In the genomic region with DNA sequence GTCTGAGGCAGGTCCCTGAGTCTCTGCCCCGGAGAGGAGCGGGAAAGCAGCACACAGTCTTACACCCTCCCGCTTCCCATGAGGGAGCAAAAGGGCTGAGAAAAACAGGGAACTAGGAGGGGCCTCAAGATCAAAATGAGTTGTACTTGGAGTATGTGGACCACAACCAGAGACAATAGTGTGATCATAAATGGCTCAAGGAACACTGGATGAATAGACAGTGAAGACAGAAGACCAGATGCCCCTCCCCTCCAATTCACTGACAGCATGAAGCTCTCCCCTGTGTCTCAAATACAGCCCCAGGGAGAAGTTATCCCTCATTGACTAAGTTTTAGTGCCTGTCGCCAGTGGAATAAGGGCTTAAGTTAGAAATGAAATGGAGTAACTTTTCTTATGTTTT, we compare ENCODE assay signal across 30 cellular contexts.
"Had no signal": no experiment of that assay in that cellular context is flagged by ENCODE, and none has a peak within 500 bp of the region (broad histone marks: within the 10 kb centered on the region; RNA-seq: fewer than 3 reads in every experiment).

No MANE protein-coding gene starts in this region.

- ATAC-seq: activated CD4-positive, alpha-beta T cell treated with anti-CD3 and anti-CD28 coated beads for 36 hours; activated CD4-positive, CD25-positive, alpha-beta regulatory T cell treated with anti-CD3 and anti-CD28 coated beads, Interleukin-2, amount 50 U/mL, for 24 hours; activated CD8-positive, alpha-beta memory T cell treated with anti-CD3 and anti-CD28 coated beads, Interleukin-2, amount 10 ng/mL, durations not matched to agents 7 days and 5 days; activated CD8-positive, alpha-beta T cell treated with anti-CD3 and anti-CD28 coated beads, Interleukin-2, amount 10 ng/mL, durations not matched to agents 7 days and 5 days; activated naive CD8-positive, alpha-beta T cell treated with anti-CD3 and anti-CD28 coated beads, Interleukin-2, amount 50 U/mL, for 24 hours; WTC11 had no signal

- H3K27ac ChIP-seq: ascending aorta, cardiac muscle cell, WERI-Rb-1 had no signal

- H3K36me3 ChIP-seq: ascending aorta, cardiac muscle cell, WERI-Rb-1 had no signal

- DNase-seq: activated CD4-positive, alpha-beta memory T cell treated with anti-CD3 and anti-CD28 coated beads, Interleukin-2, amount 10 ng/mL, durations not matched to agents 7 days and 5 days; activated CD4-positive, alpha-beta T cell treated with anti-CD3 and anti-CD28 coated beads for 1 hour; activated CD4-positive, alpha-beta T cell treated with anti-CD3 and anti-CD28 coated beads for 36 hours; activated CD4-positive, alpha-beta T cell treated with anti-CD3 and anti-CD28 coated beads for 48 hours; activated CD4-positive, alpha-beta T cell treated with anti-CD3 and anti-CD28 coated beads, Interleukin-2, amount 10 ng/mL, durations not matched to agents 7 days and 5 days; activated CD4-positive, alpha-beta T cell treated with anti-CD3 and anti-CD28 coated beads, Interleukin-2, amount 50 U/mL, for 48 hours; activated CD4-positive, CD25-positive, alpha-beta regulatory T cell; activated CD8-positive, alpha-beta memory T cell treated with anti-CD3 and anti-CD28 coated beads for 24 hours; activated CD8-positive, alpha-beta memory T cell treated with anti-CD3 and anti-CD28 coated beads, Interleukin-2, amount 10 ng/mL, durations not matched to agents 7 days and 5 days; activated CD8-positive, alpha-beta memory T cell treated with anti-CD3 and anti-CD28 coated beads, Interleukin-2, amount 50 U/mL, for 48 hours; activated CD8-positive, alpha-beta T cell treated with anti-CD3 and anti-CD28 coated beads, Interleukin-2, amount 10 ng/mL, durations not matched to agents 7 days and 5 days; activated effector memory CD4-positive, alpha-beta T cell treated with Interleukin-2 at 50 U/mL for 16 hours; activated gamma-delta T cell; activated naive CD4-positive, alpha-beta T cell treated with anti-CD3 and anti-CD28 coated beads, Interleukin-2, amount 10 ng/mL, durations not matched to agents 7 days and 5 days; activated naive CD4-positive, alpha-beta T cell treated with Interleukin-2 at 50 U/mL for 16 hours; activated naive CD8-positive, alpha-beta T cell treated with anti-CD3 and anti-CD28 coated beads, Interleukin-2, amount 10 ng/mL, durations not matched to agents 7 days and 5 days; activated naive CD8-positive, alpha-beta T cell treated with anti-CD3 and anti-CD28 coated beads, Interleukin-2, amount 50 U/mL, for 24 hours; activated T-cell treated with anti-CD3 and anti-CD28 coated beads, Interleukin-2, amount 50 U/mL, for 24 hours; activated T-cell treated with anti-CD3 and anti-CD28 coated beads, Interleukin-2, amount 50 U/mL, for 48 hours; amygdala; anterior cingulate cortex; caudate nucleus; cerebellar nuclear complex; T-helper 2 cell; T-helper 9 cell; WERI-Rb-1 had no signal

- H3K4me3 ChIP-seq: ascending aorta, cardiac muscle cell had no signal

- H3K9me3 ChIP-seq: ascending aorta had no signal

- H3K27me3 ChIP-seq: ascending aorta, cardiac muscle cell had no signal

- H3K4me1 ChIP-seq: ascending aorta had no signal
